Comparison of ENCODE assay signal across 8 cellular contexts in the genomic region with DNA sequence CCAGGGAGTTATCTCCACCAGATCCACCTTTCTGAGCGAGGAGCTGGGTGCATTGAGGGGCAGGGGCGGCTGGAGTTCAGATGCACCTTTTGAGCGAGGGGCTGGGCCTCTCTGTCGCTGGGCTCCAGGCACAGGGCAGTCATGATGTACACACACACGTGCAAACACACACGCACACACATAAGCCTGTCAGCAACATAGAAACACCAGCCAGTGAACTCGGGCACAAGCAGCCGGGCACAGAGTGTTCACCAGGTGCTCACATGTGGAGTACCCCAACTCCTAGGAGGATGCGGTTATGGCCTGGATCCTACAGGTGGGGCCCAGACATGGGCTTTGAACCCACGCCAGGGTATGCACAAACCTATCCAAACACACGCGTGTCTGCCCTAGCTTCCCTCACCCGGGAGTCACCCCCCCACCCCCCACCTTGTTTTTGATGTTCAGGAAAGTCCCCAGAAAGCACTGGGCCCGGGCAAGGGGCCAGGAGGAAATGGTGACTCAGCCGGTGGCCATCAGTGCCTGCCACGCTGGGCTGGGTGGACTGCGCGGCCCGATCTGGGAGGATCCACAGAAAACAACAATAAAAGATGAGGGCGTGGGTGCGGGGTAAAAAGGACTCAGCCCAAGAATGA. TPM values are rescaled to one million over a fixed set of nuclear protein-coding genes. Genes with fewer than 3 reads are reported as not detected.
DNase-seq lines count a peak whose midpoint lies in the region; ATAC-seq, FAIRE-seq and TF ChIP-seq lines count a peak whose summit lies in the region.

No MANE protein-coding gene starts in this region.

- H3K4me3 ChIP-seq in left ventricle myocardium inferior (peak overlapping the region; percentile 17), small intestine (ENCODE audit: low read depth in 1 of 2, low read length in 2 of 2) (no peak overlapping the region)

- intact Hi-C loops in left ventricle myocardium inferior (cut with micrococcal nuclease) = no loop called here

- H3K4me1 ChIP-seq in left ventricle myocardium inferior = peaks cover 86% of the 10 kb centered on the region
- peaks cover 3 to 19% of the 10 kb centered on the region in 2 donors for H3K4me1 ChIP-seq in small intestine (ENCODE audit: control insufficient read depth in 2 of 2, insufficient read depth in 1 of 2, low read depth in 1 of 2, low read length in 1 of 2)

- H3K27ac ChIP-seq in left ventricle myocardium inferior (replicated peaks) = peak overlapping the region; percentile 98
- peak overlapping the region; percentile 6 to 93 for H3K27ac ChIP-seq in small intestine (ENCODE audit: low read depth in 1 of 2, low read length in 1 of 2)

- H3K27ac Mint-ChIP-seq in activated naive CD4-positive, alpha-beta T cell treated with anti-CD3 and anti-CD28 coated beads, Interleukin-2, amount 50 U/mL, for 72 hours = peak overlapping the region; percentile 87 to 92

- peaks cover 6 to 14% of the 10 kb centered on the region in 2 donors for H3K36me3 Mint-ChIP-seq in activated naive CD4-positive, alpha-beta T cell treated with anti-CD3 and anti-CD28 coated beads, Interleukin-2, amount 50 U/mL, for 72 hours

- ATAC-seq in activated naive CD4-positive, alpha-beta T cell treated with anti-CD3 and anti-CD28 coated beads, Interleukin-2, amount 50 U/mL, for 72 hours = peak; percentile 54 to 75
- no peak for ATAC-seq in GM21381 (IDR thresholded peaks at IDR 0.05; ENCODE audit: unreplicated experiment)
- ATAC-seq in GM18517 (IDR thresholded peaks at IDR 0.05; ENCODE audit: unreplicated experiment) = no peak
- no peak for ATAC-seq in HG02623 (IDR thresholded peaks at IDR 0.05; ENCODE audit: unreplicated experiment)

- no peaks in the 10 kb centered on the region for H3K9me3 ChIP-seq in left ventricle myocardium inferior (replicated peaks)
- no peaks in the 10 kb centered on the region for H3K9me3 ChIP-seq in small intestine (ENCODE audit: control insufficient read depth, low read depth)

- H3K36me3 ChIP-seq in left ventricle myocardium inferior (no peaks in the 10 kb centered on the region), small intestine (ENCODE audit: control insufficient read depth in 2 of 2, insufficient read depth in 2 of 2, low read length in 2 of 2) (no peaks in the 10 kb centered on the region)

- FAIRE-seq in RCC 7860 (lab: Jason Lieb, UNC) (peak; percentile 35), small intestine (lab: Jason Lieb, UNC) (no peak)

- WGBS in small intestine, 3 donors = 29 to 33% (median 32%) methylated on average over 20 to 21 of the region's 21 CpGs

- H3K27me3 ChIP-seq in left ventricle myocardium inferior (ENCODE audit: low read depth) (no peaks in the 10 kb centered on the region), small intestine (ENCODE audit: control insufficient read depth in 2 of 2, insufficient read depth in 2 of 2, low read length in 2 of 2) (no peaks in the 10 kb centered on the region)

- H3K9me3 Mint-ChIP-seq in activated naive CD4-positive, alpha-beta T cell treated with anti-CD3 and anti-CD28 coated beads, Interleukin-2, amount 50 U/mL, for 72 hours = peaks cover 4% of the 10 kb centered on the region in 2 donors

- peak; percentile 92 for DNase-seq in Daoy (ENCODE audit: low read depth)
- DNase-seq in RCC 7860 (ENCODE audit: low spot score) = peak; percentile 81
- DNase-seq in activated naive CD4-positive, alpha-beta T cell treated with anti-CD3 and anti-CD28 coated beads, Interleukin-2, amount 50 U/mL, for 72 hours (ENCODE audit: low spot score in 2 of 2) = peak; percentile 42 to 86
- peak; percentile 91 for DNase-seq in left ventricle myocardium inferior
- peak; percentile 42 for DNase-seq in small intestine

- no peak for TF ChIP-seq CTCF in left ventricle myocardium inferior (IDR thresholded peaks at IDR 0.05; ENCODE audit: borderline replicate concordance)

RNA-seq across cellular contexts. Expression of a gene that starts 13.3 kb away (rescaled TPM):
- total RNA-seq in Daoy (2014; rRNA removed; shearing (Covaris generic)) = 25.6 and 35.7 TPM in 2 replicates
- 10 to 100 TPM; 26.7 to 59.3 TPM for total RNA-seq in activated naive CD4-positive, alpha-beta T cell treated with anti-CD3 and anti-CD28 coated beads, Interleukin-2, amount 50 U/mL, for 72 hours
- 16.6 TPM for total RNA-seq in left ventricle myocardium inferior
- polyA plus RNA-seq in small intestine = 10 to 100 TPM; 25.8 to 31.5 (median 31.1) TPM

RNA-seq across cellular contexts. Expression of a gene that starts 54.3 kb away (rescaled TPM):
- total RNA-seq in Daoy (2014; rRNA removed; shearing (Covaris generic)) = 0.06 TPM in 1 of 2 replicates, not detected in the other
- total RNA-seq in activated naive CD4-positive, alpha-beta T cell treated with anti-CD3 and anti-CD28 coated beads, Interleukin-2, amount 50 U/mL, for 72 hours = under 1 TPM; 0.19 to 0.36 TPM
- total RNA-seq in left ventricle myocardium inferior = 0.38 TPM
- polyA plus RNA-seq in small intestine = under 1 TPM in 1 of 3 donors, not detected in 2; 0.24 TPM

Comparison
In these comparisons a context has a peak if more than half of its experiments do, and no peak if none do; other contexts are left out.
1. DNase-seq: peak in every context shown above with its lines; median percentile 92 in Daoy; 91 in left ventricle myocardium inferior; 81 in RCC 7860; 64 in activated naive CD4-positive, alpha-beta T cell treated with anti-CD3 and anti-CD28 coated beads, Interleukin-2, amount 50 U/mL, for 72 hours; 42 in small intestine.
2. ATAC-seq: peak in activated naive CD4-positive, alpha-beta T cell treated with anti-CD3 and anti-CD28 coated beads, Interleukin-2, amount 50 U/mL, for 72 hours (2 of 2); none in GM21381 (single experiment), GM18517 (single experiment) and HG02623 (single experiment).